In genomic region chr3:101561630-101562328, GRCh38 we compare ENCODE assay signal across 8 cellular contexts. TPM values are rescaled to one million over a fixed set of nuclear protein-coding genes. Genes with fewer than 3 reads are reported as not detected.
DNase-seq lines count a peak whose midpoint lies in the region; FAIRE-seq and TF ChIP-seq lines count a peak whose summit lies in the region.

TRMT10C (plus strand) TSS chr3:101561868; CDS start chr3:101564782, 2,914 bp downstream.

- FAIRE-seq in H1 (lab: Jason Lieb, UNC), result peak; percentile 74

- H3K23ac ChIP-seq in H1 (ENCODE audit: insufficient read length) (no peak within 1 kb of the TSS), mesenchymal stem cell (ENCODE audit: low read length in 2 of 2) (no peak within 1 kb of the TSS)

- H2BK12ac ChIP-seq in H1 (ENCODE audit: low read depth, low read length) (no peak within 1 kb of the TSS), mesenchymal stem cell (ENCODE audit: low read length in 2 of 2) (no peak within 1 kb of the TSS)

- H3K4me3 ChIP-seq in H1 (ENCODE audit: extremely low read depth in 1 of 4, insufficient read depth in 2 of 4, low read depth in 3 of 4, low read length in 4 of 4) (peak within 1 kb of the TSS; percentile 86 to 98 (median 98)), mesenchymal stem cell (ENCODE audit: insufficient read depth in 1 of 2, low read depth in 1 of 2, low read length in 2 of 2) (peak within 1 kb of the TSS; percentile 81 to 82)

- peaks cover 4% of the 10 kb centered on the region for H3K23me2 ChIP-seq in H1 (ENCODE audit: low read depth, low read length)

- no peak within 1 kb of the TSS for H2BK20ac ChIP-seq in H1 (ENCODE audit: low read length)

- H3K4me2 ChIP-seq in H1 (ENCODE audit: insufficient read depth in 1 of 2, low read depth in 2 of 2, low read length in 2 of 2) (peak within 1 kb of the TSS; percentile 94 to 96), mesenchymal stem cell (ENCODE audit: low read length, poor library complexity, severe bottlenecking) (peak within 1 kb of the TSS; percentile 70)

- peak; percentile 82 for DNase-seq in COLO668 (lab: John Stamatoyannopoulos, UW; ENCODE audit: unreplicated experiment)
- DNase-seq in GM20000 (ENCODE audit: low spot score), result peak; percentile 92
- DNase-seq in HT-29 (ENCODE audit: low spot score), result peak; percentile 98
- peak; percentile 90 for DNase-seq in NOMO-1 treated with dmso at 0.1 percent for 144 hours (lab: John Stamatoyannopoulos, UW; ENCODE audit: unreplicated experiment)
- DNase-seq in activated CD8-positive, alpha-beta memory T cell treated with anti-CD3 and anti-CD28 coated beads for 48 hours (ENCODE audit: low read depth in 2 of 3, low spot score in 2 of 3), result peak; percentile 65 to 83 (median 81)
- peak; percentile 76 to 93 for DNase-seq in H1 (ENCODE audit: low read depth in 1 of 2, low spot score in 2 of 2)
- peak; percentile 95 for DNase-seq in mesenchymal stem cell
- DNase-seq in stimulated activated CD8-positive, alpha-beta memory T cell treated with anti-CD3 and anti-CD28 coated beads, Interleukin-12 subunit alpha, Interleukin-12 subunit beta, amount 100 ng/mL, for 4 hours (ENCODE audit: low read depth), result peak; percentile 83

- 2% methylated on average over 34 of the region's 35 CpGs; no CpG with 5 or more reads in 1 of the 2 experiments for WGBS in H1 (ENCODE audit: extremely low coverage in 1 of 2, insufficient coverage in 1 of 2, insufficient read length in 1 of 2, insufficient replicate concordance in 2 of 2, low coverage in 1 of 2, low lambda C conversion rate in 2 of 2, missing lambda C conversion rate in 1 of 2), 2 experiments
- 3% methylated on average over 18 of the region's 35 CpGs for WGBS in mesenchymal stem cell

- TF ChIP-seq EP300 in H1 (IDR thresholded peaks at IDR 0.05; ENCODE audit: borderline replicate concordance in 1 of 2, low read depth in 2 of 2, low read length in 2 of 2), result no peak

- H2AK5ac ChIP-seq in H1 (ENCODE audit: low read depth, low read length) (no peak within 1 kb of the TSS; the same call in 1 of the 2 replicates), mesenchymal stem cell (ENCODE audit: low read length, severe bottlenecking) (no peak within 1 kb of the TSS)

- H2BK120ac ChIP-seq in H1 (replicated peaks; ENCODE audit: low read depth, low read length), result no peak within 1 kb of the TSS
- H2BK120ac ChIP-seq in mesenchymal stem cell (ENCODE audit: low read depth, low read length), result peak within 1 kb of the TSS; percentile 73

- no peak within 1 kb of the TSS for H2BK15ac ChIP-seq in H1 (ENCODE audit: low read length)
- no peak within 1 kb of the TSS for H2BK15ac ChIP-seq in mesenchymal stem cell (ENCODE audit: low read depth, poor library complexity, severe bottlenecking)

- H3K56ac ChIP-seq in H1 (replicated peaks; ENCODE audit: insufficient read length, low read depth, low read length), result peak within 1 kb of the TSS; percentile 43

- H3K27me3 ChIP-seq in H1 (replicated peaks in 1 of 4; ENCODE audit: control insufficient read depth in 3 of 4, extremely low read depth in 1 of 4, insufficient read depth in 3 of 4, low read length in 3 of 4) (no peaks in the 10 kb centered on the region), mesenchymal stem cell (ENCODE audit: control insufficient read depth in 1 of 2, insufficient read depth in 1 of 2, low read length in 2 of 2) (peaks cover under 1 to 8% of the 10 kb centered on the region in 2 experiments)

- TF ChIP-seq CTCF in GM20000 (IDR thresholded peaks at IDR 0.05; ENCODE audit: extremely low read depth, missing control alignments) (no peak), H1 (IDR thresholded peaks at IDR 0.05; ENCODE audit: control extremely low read depth in 1 of 3, insufficient read depth in 1 of 3, low read depth in 1 of 3, low read length in 3 of 3) (no peak)

- H3K27ac ChIP-seq in H1 (ENCODE audit: low read depth, low read length) (peak within 1 kb of the TSS; percentile 93), mesenchymal stem cell (ENCODE audit: low read length, poor library complexity, severe bottlenecking) (peak within 1 kb of the TSS; percentile 75)

- peak within 1 kb of the TSS; percentile 36 to 99 (median 96) for H3K9ac ChIP-seq in H1 (replicated peaks in 1 of 4; ENCODE audit: extremely low read depth in 1 of 4, low read depth in 3 of 4, low read length in 3 of 4)
- H3K9ac ChIP-seq in mesenchymal stem cell (ENCODE audit: low read length), result peak within 1 kb of the TSS; percentile 90

- H2BK5ac ChIP-seq in H1 (ENCODE audit: low read depth, low read length) (peak within 1 kb of the TSS; percentile 93), mesenchymal stem cell (ENCODE audit: low read depth, low read length, poor library complexity, severe bottlenecking) (peak within 1 kb of the TSS; percentile 11)

- H4K91ac ChIP-seq in H1 (replicated peaks; ENCODE audit: insufficient read length, low read length) (peak within 1 kb of the TSS; percentile 31), mesenchymal stem cell (ENCODE audit: low read length) (peak within 1 kb of the TSS; percentile 61)

- peak within 1 kb of the TSS; percentile 58 for H4K5ac ChIP-seq in H1 (ENCODE audit: insufficient read length, low read depth, low read length)

- H3K79me1 ChIP-seq in H1 (ENCODE audit: low read depth, low read length), result peaks cover 2% of the 10 kb centered on the region
- H3K79me1 ChIP-seq in mesenchymal stem cell (replicated peaks; ENCODE audit: low read length, poor library complexity, severe bottlenecking), result peaks cover 6% of the 10 kb centered on the region

- no peak within 1 kb of the TSS for H3K14ac ChIP-seq in H1 (ENCODE audit: insufficient read length)
- peak within 1 kb of the TSS in 1 of 2 experiments; percentile 53 for H3K14ac ChIP-seq in mesenchymal stem cell (ENCODE audit: low read length in 2 of 2)

- peaks cover 9 to 27% (median 17%) of the 10 kb centered on the region in 4 experiments for H3K36me3 ChIP-seq in H1 (ENCODE audit: control insufficient read depth in 2 of 4, insufficient read depth in 4 of 4, low read length in 3 of 4)
- H3K36me3 ChIP-seq in mesenchymal stem cell (ENCODE audit: control insufficient read depth in 1 of 2, insufficient read depth in 2 of 2, low read depth in 1 of 2, low read length in 2 of 2), result peaks cover 1 to 22% of the 10 kb centered on the region in 2 experiments

- H3K9me3 ChIP-seq in H1 (ENCODE audit: insufficient read depth in 2 of 2, low read depth in 1 of 2, low read length in 1 of 2) (no peaks in the 10 kb centered on the region), mesenchymal stem cell (ENCODE audit: control insufficient read depth, low read length) (no peaks in the 10 kb centered on the region)

- POLR2A ChIA-PET in H1 (lab: Charles Lee; ENCODE audit: partially characterized antibody), result interaction anchor here (0.6 to 2.9 kb wide), 20 partner anchors 8 to 863 kb away, joined by 3 to 60 read pairs (median 4); partner anchors contain the start of genes PCNP, RPL24 and ZBTB11

- CTCF ChIA-PET in H1 (lab: Charles Lee; ENCODE audit: partially characterized antibody), result interaction anchor here (0.7 to 1.6 kb wide), 5 partner anchors 12 to 789 kb away, joined by 3 to 8 read pairs (median 4); partner anchors contain the start of genes PCNP and ZBTB11

- H4K20me1 ChIP-seq in H1 (replicated peaks in 1 of 2; ENCODE audit: control insufficient read depth in 1 of 2, insufficient read depth in 2 of 2, low read length in 2 of 2), result peaks cover 7 to 10% of the 10 kb centered on the region in 2 experiments

- H3K4ac ChIP-seq in H1 (replicated peaks; ENCODE audit: insufficient read length, low read depth, low read length), result peak within 1 kb of the TSS; percentile 73
- H3K4ac ChIP-seq in mesenchymal stem cell (ENCODE audit: low read depth in 1 of 2, low read length in 2 of 2), result peak within 1 kb of the TSS; percentile 71 to 75

- TF ChIP-seq RAD21 in H1 (IDR thresholded peaks at IDR 0.05 in 1 of 2, conservative IDR thresholded peaks at IDR 0.05 in 1 of 2; ENCODE audit: low read depth in 2 of 2, low read length in 2 of 2), result peak in 1 of 2 experiments; percentile 30; a peak in 1 of 4 replicates

- H2AFZ ChIP-seq in H1 (ENCODE audit: low read length) (no peak within 1 kb of the TSS), mesenchymal stem cell (ENCODE audit: low read depth, low read length) (peak within 1 kb of the TSS; percentile 72)

- H4K8ac ChIP-seq in H1 (ENCODE audit: extremely low read depth, insufficient read depth, low read length), result peak within 1 kb of the TSS; percentile 98
- peak within 1 kb of the TSS; percentile 97 for H4K8ac ChIP-seq in mesenchymal stem cell (ENCODE audit: low read length)

- TF ChIP-seq POLR2A in H1 (IDR thresholded peaks at IDR 0.05; ENCODE audit: control extremely low read depth in 1 of 2, low read depth in 2 of 2, low read length in 2 of 2), result peak; percentile 93 to 98

- H3K4me1 ChIP-seq in H1 (replicated peaks in 1 of 4; ENCODE audit: control insufficient read depth in 3 of 4, insufficient read depth in 4 of 4, low read length in 3 of 4), result peaks cover 0 to 6% (median 2%) of the 10 kb centered on the region in 4 experiments; a peak in 3 of 7 replicates
- peaks cover 2% of the 10 kb centered on the region for H3K4me1 ChIP-seq in mesenchymal stem cell (ENCODE audit: control insufficient read depth, insufficient read depth, low read depth, low read length)

- H3K79me2 ChIP-seq in H1 (ENCODE audit: control insufficient read depth in 1 of 2, insufficient read depth in 2 of 2, low read length in 2 of 2), result peaks cover 18 to 51% of the 10 kb centered on the region in 2 experiments

- H3K18ac ChIP-seq in H1 (ENCODE audit: extremely low read depth, low read length), result peak within 1 kb of the TSS; percentile 76
- peak within 1 kb of the TSS; percentile 67 to 83 for H3K18ac ChIP-seq in mesenchymal stem cell (ENCODE audit: low read depth in 1 of 2, low read length in 2 of 2)

TF ChIP-seq in H1, 55 proteins besides CTCF, POLR2A, EP300 and RAD21 (continues in another document):
- TF ChIP-seq RXRA (IDR thresholded peaks at IDR 0.05; ENCODE audit: insufficient read depth, low read depth, low read length) (no peak), TEAD4 (IDR thresholded peaks at IDR 0.05; ENCODE audit: low read depth, low read length) (no peak; the same call in 1 of the 2 replicates), CHD1 (IDR thresholded peaks at IDR 0.05; ENCODE audit: low read depth, low read length) (no peak), SIX5 (IDR thresholded peaks at IDR 0.05; ENCODE audit: low read depth, low read length) (no peak), BRCA1 (IDR thresholded peaks at IDR 0.05; ENCODE audit: low read depth, low read length) (no peak)

RNA-seq across cellular contexts. Expression of gene TRMT10C, which starts in this region (rescaled TPM):
- 24.5 and 28.1 TPM in 2 replicates for total RNA-seq in HT-29 (2014; rRNA removed; shearing (Covaris generic))
- 49.4 and 55.9 TPM in 2 replicates for total RNA-seq in H1 (2021; fragmentation: NEBNext Ultra II Directional; extraction: Animal tissue kit (Norgen Biotek cat#: 25700))
- 22.3 and 27.4 TPM in 2 replicates for polyA plus RNA-seq in H1 (2011; rRNA removed)
- 26.7 TPM for polyA plus RNA-seq in H1 (2011; cell fraction: cytosol; rRNA removed)
- 9.4 TPM for polyA plus RNA-seq in H1 (2011; cell fraction: nucleus; rRNA removed)
- 24.3 to 54.2 TPM (median 27.3 TPM) in 4 replicates for polyA plus RNA-seq in H1 (2012, experiment 1 of 2)
- 4.7 TPM for polyA plus RNA-seq in H1 (2012, experiment 2 of 2)
- 71.6 TPM for polyA plus RNA-seq in H1 (2013, experiment 1 of 2)
- polyA plus RNA-seq in H1 (2013, experiment 2 of 2), result 67.6 TPM
- polyA minus RNA-seq in H1 (2011; rRNA and poly(A)+ RNA removed), result 15.6 and 21.5 TPM in 2 replicates
- 19.5 TPM for polyA minus RNA-seq in H1 (2011; cell fraction: cytosol; rRNA and poly(A)+ RNA removed)
- polyA minus RNA-seq in H1 (2011; cell fraction: nucleus; rRNA and poly(A)+ RNA removed), result 19.5 TPM
- polyA plus RNA-seq in mesenchymal stem cell (2013, experiment 1 of 2), result 32.9 TPM
- 33.6 TPM for polyA plus RNA-seq in mesenchymal stem cell (2013, experiment 2 of 2)

Comparison
In these comparisons a context has a peak if more than half of its experiments do, and no peak if none do; other contexts are left out.
1. Peak in every context shown above with its lines: DNase-seq, H3K4me3 ChIP-seq and H3K27ac ChIP-seq.